10 cellular contexts compared by ENCODE assay signal in genomic region chr2:2291500-2292260, GRCh38. TPM values are rescaled to one million over a fixed set of nuclear protein-coding genes. Genes with fewer than 3 reads are reported as not detected.
DNase-seq lines count a peak whose midpoint lies in the region; ATAC-seq, FAIRE-seq and TF ChIP-seq lines count a peak whose summit lies in the region.
"Had no signal": no experiment of that assay in that cellular context is flagged by ENCODE, and none has a peak within 500 bp of the region (broad histone marks: within the 10 kb centered on the region; RNA-seq: fewer than 3 reads in every experiment).

No MANE protein-coding gene starts in this region.

- in situ Hi-C loops in GM12878 (cut with MboI), result no loop called here

- H3K27ac ChIP-seq in GM12878 (ENCODE audit: control insufficient read depth, insufficient read depth) (no peak overlapping the region), right lobe of liver (no peak overlapping the region)
- H3K27ac ChIP-seq: SJSA1 had no signal

- no peaks in the 10 kb centered on the region for H4K20me1 ChIP-seq in GM12878 (ENCODE audit: control insufficient read depth, insufficient read depth)

- H3K36me3 ChIP-seq in BJ (ENCODE audit: control insufficient read depth, insufficient read depth, low read length) (no peaks in the 10 kb centered on the region), MG63 (no peaks in the 10 kb centered on the region), GM12878 (ENCODE audit: control insufficient read depth in 2 of 2, insufficient read depth in 2 of 2, low read length in 1 of 2) (no peaks in the 10 kb centered on the region), right lobe of liver (no peaks in the 10 kb centered on the region)
- H3K36me3 ChIP-seq: SJSA1 had no signal

- CTCF ChIA-PET in BJ (lab: Yijun Ruan, JAX), result interaction anchor here (0.6 to 2.6 kb wide), 9 partner anchors 14 to 405 kb away, joined by 3 to 10 read pairs (median 3); no protein-coding TSS in a partner anchor
- CTCF ChIA-PET in GM12878 (lab: Yijun Ruan, JAX), result no interaction called here

- H3K9me3 ChIP-seq in MG63 (no peaks in the 10 kb centered on the region), GM12878 (replicated peaks; ENCODE audit: control insufficient read depth, insufficient read depth, low read length) (no peaks in the 10 kb centered on the region), right lobe of liver (no peaks in the 10 kb centered on the region)
- H3K9me3 ChIP-seq: SJSA1 had no signal

- H3K4me3 ChIP-seq in BJ (ENCODE audit: low read depth, low read length) (no peak overlapping the region), MG63 (no peak overlapping the region), GM12878 (no peak overlapping the region), right lobe of liver (no peak overlapping the region)
- H3K4me3 ChIP-seq: SJSA1 had no signal

- 45% methylated on average over 36 of the region's 37 CpGs for WGBS in GM12878 (ENCODE audit: insufficient coverage, insufficient replicate concordance, low lambda C conversion rate, missing lambda C conversion rate)
- WGBS in right lobe of liver (ENCODE audit: insufficient coverage, low coverage, low lambda C conversion rate, missing lambda C conversion rate), result 35% methylated on average over 21 of the region's 37 CpGs

- POLR2A ChIA-PET in BJ (lab: Charles Lee) (no interaction called here), GM12878 (lab: Charles Lee) (no interaction called here)

- SMC1A ChIA-PET in GM12878 (lab: Charles Lee; ENCODE audit: uncharacterized antibody, unreplicated experiment), result no interaction called here

- H3K9ac ChIP-seq in GM12878 (ENCODE audit: control insufficient read depth, insufficient read depth, low read length), result no peak overlapping the region

- H3K4me1 ChIP-seq in GM12878 (ENCODE audit: control insufficient read depth, insufficient read depth, low read length) (no peaks in the 10 kb centered on the region), right lobe of liver (no peaks in the 10 kb centered on the region)
- H3K4me1 ChIP-seq: SJSA1 had no signal

- no peak for DNase-seq in BJ (ENCODE audit: low read depth)
- DNase-seq in MG63, result peak; percentile 14
- DNase-seq in GM12878 (ENCODE audit: low read depth, low spot score), result no peak
- DNase-seq in right lobe of liver, result no peak
- DNase-seq in stimulated activated CD4-positive, alpha-beta T cell treated with anti-CD3 and anti-CD28 coated beads, Interleukin-2, amount 100 ng/mL, for 24 hours, result no peak
- DNase-seq in GM19240 (ENCODE audit: insufficient read length, low spot score), result no peak
- no peak for DNase-seq in NCI-H1092 (lab: John Stamatoyannopoulos, UW)

- H3K27me3 ChIP-seq in BJ (ENCODE audit: control insufficient read depth, insufficient read depth, low read length) (no peaks in the 10 kb centered on the region), MG63 (no peaks in the 10 kb centered on the region; the same call in 1 of the 2 replicates), GM12878 (replicated peaks in 1 of 2; ENCODE audit: control insufficient read depth in 2 of 2, insufficient read depth in 2 of 2, low read length in 1 of 2) (no peaks in the 10 kb centered on the region; a peak in 1 of 4 replicates), right lobe of liver (no peaks in the 10 kb centered on the region)
- H3K27me3 ChIP-seq: SJSA1 had no signal

- RAD21 ChIA-PET in GM12878 (lab: Charles Lee; ENCODE audit: unreplicated experiment), result no interaction called here

- no TSS peak for BruUV-seq in GM12878 (replicated peaks; lab: Mats Ljungman, UMichigan)

- no peak overlapping the region for H2AFZ ChIP-seq in GM12878 (ENCODE audit: control insufficient read depth, low read depth, low read length)

- TF ChIP-seq CTCF in BJ (IDR thresholded peaks at IDR 0.05; ENCODE audit: insufficient read depth, low read depth, low read length) (peak; percentile 63), GM12878 (IDR thresholded peaks at IDR 0.05 in 2 of 3, conservative IDR thresholded peaks at IDR 0.05 in 1 of 3; ENCODE audit: control insufficient read depth in 2 of 3, extremely low read depth in 1 of 3, insufficient read depth in 1 of 3, low read depth in 3 of 3, low read length in 3 of 3) (peak in 2 of 3 experiments; percentile 3 to 10; a peak in 1 of 6 replicates), right lobe of liver (IDR thresholded peaks at IDR 0.05) (peak; percentile 17 to 43 (median 34))

- ATAC-seq in GM12878, result no peak; the same call in 2 of the 3 replicates
- ATAC-seq in right lobe of liver, result peak; percentile 58 to 76 (median 62)
- ATAC-seq in GM19351 (IDR thresholded peaks at IDR 0.05; ENCODE audit: unreplicated experiment), result no peak

- TF ChIP-seq EP300 in GM12878 (IDR thresholded peaks at IDR 0.05; ENCODE audit: borderline replicate concordance in 1 of 2, control insufficient read depth in 1 of 2, low read depth in 2 of 2, low read length in 2 of 2), result no peak

- no peak overlapping the region for H3K4me2 ChIP-seq in GM12878 (ENCODE audit: control insufficient read depth, insufficient read depth)

- intact Hi-C loops in GM12878 (cut with micrococcal nuclease; ENCODE audit: unreplicated experiment), result no loop called here
- intact Hi-C loops in right lobe of liver (cut with DNase I), result no loop called here

- TF ChIP-seq RAD21 in GM12878 (IDR thresholded peaks at IDR 0.05; ENCODE audit: insufficient read depth, low read depth, low read length), result no peak

- TF ChIP-seq POLR2A in GM12878 (IDR thresholded peaks at IDR 0.05; ENCODE audit: low read depth, low read length), result no peak
- no peak for TF ChIP-seq POLR2A in right lobe of liver (IDR thresholded peaks at IDR 0.05)

- FAIRE-seq in GM12878 (lab: Jason Lieb, UNC), result no peak
- FAIRE-seq: keratinocyte had no signal

- H3K79me2 ChIP-seq in GM12878 (ENCODE audit: control insufficient read depth, insufficient read depth, low read length), result no peaks in the 10 kb centered on the region

TF ChIP-seq in GM12878, 131 proteins besides CTCF, POLR2A, EP300 and RAD21:
- no peak for TF ChIP-seq BCL11A (IDR thresholded peaks at IDR 0.05; ENCODE audit: low read depth, low read length)
- TF ChIP-seq CHD2 (IDR thresholded peaks at IDR 0.05; ENCODE audit: borderline replicate concordance, low read depth, low read length), result no peak
- TF ChIP-seq NR2C1 (IDR thresholded peaks at IDR 0.05), result no peak
- no peak for TF ChIP-seq BACH1 (IDR thresholded peaks at IDR 0.05; ENCODE audit: borderline replicate concordance)
- no peak for TF ChIP-seq TCF3 (IDR thresholded peaks at IDR 0.05; ENCODE audit: borderline replicate concordance, insufficient read depth, low read depth, low read length)
- no peak for TF ChIP-seq BHLHE40 (IDR thresholded peaks at IDR 0.05; ENCODE audit: borderline replicate concordance in 1 of 2, low read depth in 2 of 2, low read length in 1 of 2)
- no peak for TF ChIP-seq NRF1 (conservative IDR thresholded peaks at IDR 0.05; ENCODE audit: low read depth, low read length)
- TF ChIP-seq EZH2 (IDR thresholded peaks at IDR 0.05; ENCODE audit: borderline replicate concordance, control insufficient read depth, low read depth, low read length), result no peak
- no peak for TF ChIP-seq HDAC2 (IDR thresholded peaks at IDR 0.05)
- no peak for TF ChIP-seq MYB (IDR thresholded peaks at IDR 0.05; ENCODE audit: borderline replicate concordance, low read depth, low read length)
- no peak for TF ChIP-seq RBBP5 (conservative IDR thresholded peaks at IDR 0.05)
TF ChIP-seq in GM12878: peak in this region for 0.

RNA-seq across cellular contexts. Expression of gene MYT1L, which starts 39.4 kb away (rescaled TPM):
- polyA plus RNA-seq in BJ (2011; rRNA removed) (not detected in 2 replicates), GM12878 (2011; rRNA removed) (not detected in 2 replicates), GM12878 (2014; fragmentation: Illumina TruSeq; extraction: Trizol) (not detected in 2 replicates), GM12878 (2014; fragmentation: Nextera tagmentation; extraction: Ambion mirVana) (not detected), GM12878 (2014; rRNA removed) (not detected in 2 replicates), GM12878 (2016; fragmentation: Nextera tagmentation; extraction: Ambion mirVana) (not detected)
- polyA minus RNA-seq in BJ (2011; rRNA and poly(A)+ RNA removed), result 0.26 TPM in 1 of 2 replicates, not detected in the other
- total RNA-seq in MG63 (2014; rRNA removed; shearing (Covaris generic); ENCODE audit: low replicate concordance), result not detected in 2 replicates
- not detected in 2 replicates for total RNA-seq in GM12878 (2013; cell fraction: nucleolus; rRNA removed)
- total RNA-seq in GM12878 (2014; rRNA removed) (not detected in 2 replicates), GM12878 (2014; rRNA removed; fragmentation: Illumina TruSeq; extraction: Trizol) (not detected in 2 replicates), GM12878 (2021) (not detected in 2 replicates), right lobe of liver (1 to 10 TPM in 1 of 6 experiments, under 1 TPM in 2, not detected in 3; 0.20 to 2.4 (median 0.74) TPM)
- not detected for polyA plus RNA-seq in GM12878 (2011; ENCODE audit: low read depth)
- not detected in 2 replicates for polyA plus RNA-seq in GM12878 (2011; cell fraction: cytosol; rRNA removed)
- polyA plus RNA-seq in GM12878 (2011; cell fraction: nucleus; rRNA removed), result not detected in 2 replicates
- 0.09 and 0.10 TPM in 2 replicates for polyA plus RNA-seq in GM12878 (2012)
- not detected in 2 replicates for polyA minus RNA-seq in GM12878 (2011; rRNA and poly(A)+ RNA removed)
- not detected in 2 replicates for polyA minus RNA-seq in GM12878 (2011; cell fraction: cytosol; rRNA and poly(A)+ RNA removed)
- 0.29 TPM in 1 of 2 replicates, not detected in the other for polyA minus RNA-seq in GM12878 (2011; cell fraction: nucleus; rRNA and poly(A)+ RNA removed)
- polyA plus RNA-seq: keratinocyte had no signal

Comparison
In these comparisons a context has a peak if more than half of its experiments do, and no peak if none do; other contexts are left out.
1. CTCF ChIP-seq: peak in every context shown above with its lines; median percentile 63 in BJ; 34 in right lobe of liver; 6 in GM12878.
2. ATAC-seq: peak in right lobe of liver (4 of 4); none in GM12878 (single experiment) and GM19351 (single experiment).